ENCODE assay signal across 13 cellular contexts in genomic region chr1:9843576-9843945, GRCh38. TPM values are rescaled to one million over a fixed set of nuclear protein-coding genes. Genes with fewer than 3 reads are reported as not detected.
DNase-seq lines count a peak whose midpoint lies in the region; ATAC-seq, FAIRE-seq and TF ChIP-seq lines count a peak whose summit lies in the region.
"Had no signal": no experiment of that assay in that cellular context is flagged by ENCODE, and none has a peak within 500 bp of the region (broad histone marks: within the 10 kb centered on the region; RNA-seq: fewer than 3 reads in every experiment).

No MANE protein-coding gene starts in this region.

- H3K4me1 ChIP-seq in OCI-LY1 (ENCODE audit: insufficient read depth, low read length, severe bottlenecking) (peaks cover 72% of the 10 kb centered on the region), suprapubic skin (peaks cover 47% of the 10 kb centered on the region), kidney (ENCODE audit: control insufficient read depth in 1 of 2, insufficient read depth in 1 of 2, low read depth in 1 of 2, low read length in 2 of 2) (peaks cover 0 to 3% of the 10 kb centered on the region in 2 donors)

- H3K4me3 ChIP-seq in OCI-LY1 (ENCODE audit: low read depth, low read length, poor library complexity, severe bottlenecking), result no peak overlapping the region
- H3K4me3 ChIP-seq in epithelial cell of esophagus (ENCODE audit: low read length), result no peak overlapping the region
- H3K4me3 ChIP-seq in suprapubic skin, result no peak overlapping the region
- no peak overlapping the region for H3K4me3 ChIP-seq in kidney (ENCODE audit: low read length in 2 of 2)
- H3K4me3 ChIP-seq: A549 had no signal

- no peaks in the 10 kb centered on the region for H4K20me1 ChIP-seq in OCI-LY1 (ENCODE audit: insufficient read depth, low read length)

- TF ChIP-seq CTCF in OCI-LY1 (IDR thresholded peaks at IDR 0.05; ENCODE audit: low read length), result no peak
- TF ChIP-seq CTCF in epithelial cell of esophagus (IDR thresholded peaks at IDR 0.05; ENCODE audit: insufficient read depth, low read depth, low read length, missing control alignments), result no peak
- no peak for TF ChIP-seq CTCF in suprapubic skin (IDR thresholded peaks at IDR 0.05)
- TF ChIP-seq CTCF in kidney (IDR thresholded peaks at IDR 0.05; ENCODE audit: borderline replicate concordance, extremely low read depth, insufficient read depth), result no peak

- ATAC-seq in HG03520 (IDR thresholded peaks at IDR 0.05; ENCODE audit: unreplicated experiment), result no peak
- ATAC-seq: A549; activated T-cell treated with anti-CD3 and anti-CD28 coated beads, Interleukin-2, amount 50 U/mL, for 72 hours had no signal

- no peak for TF ChIP-seq EP300 in suprapubic skin (IDR thresholded peaks at IDR 0.05)

- intact Hi-C loops in kidney (cut with DNase I), result no loop called here

- peak; percentile 44 for DNase-seq in activated effector memory CD4-positive, alpha-beta T cell treated with anti-CD3 and anti-CD28 coated beads, Interleukin-2, amount 50 U/mL, for 16 hours
- no peak for DNase-seq in activated effector memory CD4-positive, alpha-beta T cell treated with Interleukin-2 at 50 U/mL for 16 hours
- DNase-seq in epithelial cell of esophagus (ENCODE audit: low read depth), result peak; percentile 74
- DNase-seq in suprapubic skin (ENCODE audit: low spot score in 2 of 2), result peak in 1 of 2 donors; percentile 64
- no peak for DNase-seq in kidney
- no peak for DNase-seq in globus pallidus (ENCODE audit: low spot score)
- DNase-seq: activated T-cell treated with anti-CD3 and anti-CD28 coated beads, Interleukin-2, amount 50 U/mL, for 72 hours; central memory CD4-positive, alpha-beta T cell; KBM-7; mesenchymal stem cell had no signal

- FAIRE-seq in kidney (lab: Jason Lieb, UNC), result no peak
- FAIRE-seq: A549 had no signal

- H3K27ac ChIP-seq in OCI-LY1 (ENCODE audit: low read depth, low read length, poor library complexity, severe bottlenecking) (peak overlapping the region; percentile 100), suprapubic skin (peak overlapping the region; percentile 20), kidney (ENCODE audit: low read depth in 2 of 2, low read length in 2 of 2) (no peak overlapping the region)
- H3K27ac ChIP-seq: A549 had no signal

- H3K9ac ChIP-seq in OCI-LY1 (ENCODE audit: low read length) (peak overlapping the region; percentile 27; the same call in 1 of the 2 replicates), kidney (ENCODE audit: low read length in 2 of 2) (no peak overlapping the region)

- H3K79me2 ChIP-seq in OCI-LY1 (ENCODE audit: insufficient read depth, low read length), result no peaks in the 10 kb centered on the region

- no peaks in the 10 kb centered on the region for H3K9me3 ChIP-seq in OCI-LY1 (ENCODE audit: low read length)
- no peaks in the 10 kb centered on the region for H3K9me3 ChIP-seq in suprapubic skin
- no peaks in the 10 kb centered on the region for H3K9me3 ChIP-seq in kidney (ENCODE audit: control insufficient read depth in 1 of 2, low read length in 2 of 2)
- H3K9me3 ChIP-seq: A549 had no signal

- no peak for TF ChIP-seq POLR2A in suprapubic skin (IDR thresholded peaks at IDR 0.05)

- WGBS in suprapubic skin, result 49% methylated on average over 4 of the region's 7 CpGs

- H3K9me2 ChIP-seq in OCI-LY1 (ENCODE audit: low read depth, low read length), result no peaks in the 10 kb centered on the region

- H3K36me3 ChIP-seq in OCI-LY1 (ENCODE audit: insufficient read depth, low read length) (no peaks in the 10 kb centered on the region), suprapubic skin (no peaks in the 10 kb centered on the region), kidney (ENCODE audit: control insufficient read depth in 1 of 2, insufficient read depth in 2 of 2, low read length in 2 of 2) (no peaks in the 10 kb centered on the region)

- H2AFZ ChIP-seq in OCI-LY1 (ENCODE audit: low read length), result no peak overlapping the region

- peaks cover 5% of the 10 kb centered on the region; the same call in 1 of the 2 replicates for H3F3A ChIP-seq in OCI-LY1 (ENCODE audit: insufficient read depth, low read length)

- H3K27me3 ChIP-seq in OCI-LY1 (ENCODE audit: insufficient read depth, low read length), result no peaks in the 10 kb centered on the region
- H3K27me3 ChIP-seq in suprapubic skin, result no peaks in the 10 kb centered on the region

- H3K4me2 ChIP-seq in OCI-LY1 (ENCODE audit: low read length), result no peak overlapping the region; the same call in 1 of the 2 replicates
- H3K4me2 ChIP-seq: A549 had no signal

RNA-seq across cellular contexts. Expression of gene CLSTN1, which starts 19.8 kb away (rescaled TPM):
- total RNA-seq in suprapubic skin (100 to 1,000 TPM; 118 to 202 (median 165) TPM), kidney (158 TPM)
- 114 TPM for polyA plus RNA-seq in kidney (ENCODE audit: insufficient read depth, low read depth, low replicate concordance)

Comparison
In these comparisons a context has a peak if more than half of its experiments do, and no peak if none do; other contexts are left out.
1. DNase-seq: peak in activated effector memory CD4-positive, alpha-beta T cell treated with anti-CD3 and anti-CD28 coated beads, Interleukin-2, amount 50 U/mL, for 16 hours (single experiment) and epithelial cell of esophagus (single experiment); none in activated effector memory CD4-positive, alpha-beta T cell treated with Interleukin-2 at 50 U/mL for 16 hours (single experiment), kidney (single experiment) and globus pallidus (single experiment).
2. H3K27ac ChIP-seq: peak in OCI-LY1 (single experiment) and suprapubic skin (single experiment); none in kidney (0 of 2).